8 cellular contexts compared by ENCODE assay signal in genomic region chr1:35451125-35451528, GRCh38.
DNase-seq lines count a peak whose midpoint lies in the region; ATAC-seq and TF ChIP-seq lines count a peak whose summit lies in the region.

No MANE protein-coding gene starts in this region.

- H3T11ph ChIP-seq in H9 (ENCODE audit: low read length) = no peak overlapping the region

- peak overlapping the region in 4 of 7 donors; percentile 92 to 96 (median 94) for H3K27ac Mint-ChIP-seq in CD14-positive monocyte
- H3K27ac Mint-ChIP-seq in H9 = peak overlapping the region in 1 of 3 experiments; percentile 60; a peak in 1 of 7 replicates

- no peak overlapping the region for H3K4ac ChIP-seq in H9 (ENCODE audit: low read depth, low read length)

- peak; percentile 70 for DNase-seq in CD14-positive monocyte (ENCODE audit: low spot score)
- DNase-seq in H9 = peak; percentile 73
- DNase-seq in NCI-H460 (ENCODE audit: extremely low read depth, low read depth) = peak; percentile 58
- peak; percentile 82 to 88 for DNase-seq in activated CD4-positive, alpha-beta T cell treated with anti-CD3 and anti-CD28 coated beads, Interleukin-2, amount 50 U/mL, for 48 hours
- DNase-seq in dorsolateral prefrontal cortex = peak; percentile 80 to 94 (median 86)
- peak; percentile 91 for DNase-seq in medulla oblongata (ENCODE audit: extremely low spot score)
- DNase-seq in stimulated activated CD8-positive, alpha-beta memory T cell treated with anti-CD3 and anti-CD28 coated beads, Interleukin-15, amount 100 ng/mL, for 24 hours (ENCODE audit: low read depth) = peak; percentile 47

- no peaks in the 10 kb centered on the region for H3K27me3 Mint-ChIP-seq in CD14-positive monocyte (ENCODE audit: low read depth in 3 of 3)
- no peaks in the 10 kb centered on the region for H3K27me3 Mint-ChIP-seq in H9 (ENCODE audit: low read depth)

- H3K4me1 Mint-ChIP-seq in CD14-positive monocyte = peaks cover 7% of the 10 kb centered on the region
- no peaks in the 10 kb centered on the region for H3K4me1 Mint-ChIP-seq in H9

- no peak overlapping the region for H3K23ac ChIP-seq in H9 (ENCODE audit: insufficient read length, low read depth, low read length)

- TF ChIP-seq CTCF in CD14-positive monocyte (IDR thresholded peaks at IDR 0.05) (peak; percentile 77), H9 (conservative IDR thresholded peaks at IDR 0.05) (peak; percentile 88), dorsolateral prefrontal cortex (IDR thresholded peaks at IDR 0.05 in 54 of 56, conservative IDR thresholded peaks at IDR 0.05 in 2 of 56; ENCODE audit: low read depth in 1 of 56, partially characterized antibody in 56 of 56) (peak; percentile 50 to 94 (median 87))

- no peak overlapping the region for H3K9ac ChIP-seq in H9 (ENCODE audit: extremely low read depth, insufficient read length, low read length)

- no peaks in the 10 kb centered on the region for H3K23me2 ChIP-seq in H9 (ENCODE audit: insufficient read length, low read depth, low read length, poor library complexity, severe bottlenecking)

- H3K9me3 ChIP-seq in H9 (ENCODE audit: control insufficient read depth, low read depth, low read length) = no peaks in the 10 kb centered on the region

- H4K20me1 ChIP-seq in H9 (ENCODE audit: control insufficient read depth, insufficient read depth, insufficient read length) = no peaks in the 10 kb centered on the region

- no peak overlapping the region for H4K8ac ChIP-seq in H9 (replicated peaks; ENCODE audit: insufficient read length, low read depth, low read length)

- peak overlapping the region in 1 of 2 donors; percentile 70 for H3K4me3 Mint-ChIP-seq in CD14-positive monocyte
- H3K4me3 Mint-ChIP-seq in H9 = no peak overlapping the region

- H3K4me1 ChIP-seq in H9 (ENCODE audit: insufficient read depth, low read length) = no peaks in the 10 kb centered on the region

- H3K36me3 Mint-ChIP-seq in CD14-positive monocyte (peaks cover 24 to 33% of the 10 kb centered on the region in 2 donors), H9 (ENCODE audit: insufficient read depth in 1 of 3, low read depth in 3 of 3) (peaks cover 29 to 65% (median 43%) of the 10 kb centered on the region in 3 experiments; a peak in 6 of 7 replicates)

- H3K18ac ChIP-seq in H9 (ENCODE audit: insufficient read length, low read depth, low read length) = no peak overlapping the region

- H2AFZ ChIP-seq in H9 (ENCODE audit: low read length) = no peak overlapping the region

- H4K91ac ChIP-seq in H9 (ENCODE audit: insufficient read length, low read depth, low read length) = no peak overlapping the region

- no peak overlapping the region for H2BK12ac ChIP-seq in H9 (ENCODE audit: insufficient read length, low read depth, low read length)

- H3K27ac ChIP-seq in H9 (ENCODE audit: insufficient read length, low read depth, low read length) = no peak overlapping the region
- peak overlapping the region in 43 of 59 donors; percentile 1 to 79 (median 51) for H3K27ac ChIP-seq in dorsolateral prefrontal cortex

- no peaks in the 10 kb centered on the region for H3K79me1 ChIP-seq in H9 (ENCODE audit: insufficient read depth, low read depth, low read length, poor library complexity, severe bottlenecking)

- H3K4me3 ChIP-seq in dorsolateral prefrontal cortex = no peak overlapping the region

- H2BK5ac ChIP-seq in H9 (ENCODE audit: insufficient read length, low read length) = no peak overlapping the region

- H3K56ac ChIP-seq in H9 (ENCODE audit: insufficient read length, low read depth, low read length) = no peak overlapping the region

- H2AK5ac ChIP-seq in H9 (ENCODE audit: insufficient read length, low read length) = no peak overlapping the region

- H2BK15ac ChIP-seq in H9 (ENCODE audit: low read depth, low read length) = no peak overlapping the region

- H2BK20ac ChIP-seq in H9 (ENCODE audit: low read depth, low read length, poor library complexity, severe bottlenecking) = no peak overlapping the region

- ATAC-seq in GM21576 (IDR thresholded peaks at IDR 0.05; ENCODE audit: unreplicated experiment) = no peak

- no CpG with 5 or more reads among the region's 3 CpGs for WGBS in H9 (ENCODE audit: extremely low coverage, insufficient read length, low lambda C conversion rate)

- no peaks in the 10 kb centered on the region for H3K79me2 ChIP-seq in H9 (ENCODE audit: insufficient read depth, low read length)

- H3K14ac ChIP-seq in H9 (ENCODE audit: insufficient read depth, low read length) = no peak overlapping the region

- peaks cover 0 to 3% (median 0%) of the 10 kb centered on the region in 7 donors for H3K9me3 Mint-ChIP-seq in CD14-positive monocyte
- H3K9me3 Mint-ChIP-seq in H9 = no peaks in the 10 kb centered on the region

- H4K5ac ChIP-seq in H9 (ENCODE audit: insufficient read length, low read depth, low read length) = no peak overlapping the region

- intact Hi-C loops in CD14-positive monocyte (cut with micrococcal nuclease) (loop anchor here in 1 of 2 donors (5.0 kb wide), 1 partner anchor 106 kb away; the partner anchor contains the start of genes KIAA0319L and NCDN), dorsolateral prefrontal cortex (cut with DNase I) (loop anchor here (1.0 to 5.0 kb wide), 6 partner anchors 86 to 276 kb away; no protein-coding TSS in a partner anchor)

- H2BK120ac ChIP-seq in H9 (ENCODE audit: low read depth, low read length, poor library complexity, severe bottlenecking) = no peak overlapping the region

- H3K27me3 ChIP-seq in H9 (ENCODE audit: insufficient read depth, low read length) = no peaks in the 10 kb centered on the region
- H3K27me3 ChIP-seq in dorsolateral prefrontal cortex = no peaks in the 10 kb centered on the region

- H3K4me2 ChIP-seq in H9 (ENCODE audit: insufficient read depth, insufficient read length, low read length) = no peak overlapping the region
